ENCODE assay signal across 20 cellular contexts in the genomic region with DNA sequence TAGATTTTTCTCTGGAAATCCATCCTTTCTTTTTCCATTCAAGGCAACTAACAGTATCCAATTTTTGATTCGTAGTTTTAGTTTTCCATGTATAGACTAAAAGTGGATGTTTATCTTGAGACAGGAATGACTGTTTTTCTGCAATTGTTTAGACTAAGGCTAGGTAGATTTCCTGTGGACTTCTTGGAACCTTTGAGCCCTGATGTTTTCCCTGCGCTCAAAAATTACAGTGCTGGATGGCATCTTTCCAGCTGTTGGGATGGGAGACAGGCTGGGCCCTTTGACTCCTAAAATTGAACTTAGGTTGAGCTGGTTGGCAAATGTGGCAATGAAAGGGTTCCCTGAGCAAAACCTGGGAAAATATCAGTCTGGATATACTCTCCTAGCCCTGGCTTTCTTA.
DNase-seq lines count a peak whose midpoint lies in the region; ATAC-seq and TF ChIP-seq lines count a peak whose summit lies in the region.
"Had no signal": no experiment of that assay in that cellular context is flagged by ENCODE, and none has a peak within 500 bp of the region (broad histone marks: within the 10 kb centered on the region; RNA-seq: fewer than 3 reads in every experiment).

No MANE protein-coding gene starts in this region.

- H3K27me3 ChIP-seq in esophagus (ENCODE audit: control insufficient read depth in 1 of 2, insufficient read depth in 2 of 2, low read length in 2 of 2) (no peaks in the 10 kb centered on the region), thoracic aorta (replicated peaks; ENCODE audit: insufficient read depth) (no peaks in the 10 kb centered on the region), right cardiac atrium (ENCODE audit: control insufficient read depth, insufficient read depth) (no peaks in the 10 kb centered on the region)
- H3K27me3 ChIP-seq: heart left ventricle, upper lobe of left lung had no signal

- H3K9me3 ChIP-seq in esophagus (ENCODE audit: control insufficient read depth in 2 of 2, insufficient read depth in 1 of 2, low read depth in 1 of 2, low read length in 1 of 2) (no peaks in the 10 kb centered on the region), thoracic aorta (no peaks in the 10 kb centered on the region), right cardiac atrium (ENCODE audit: control insufficient read depth, low read length) (no peaks in the 10 kb centered on the region)
- H3K9me3 ChIP-seq: Caco-2, heart left ventricle, psoas muscle, upper lobe of left lung had no signal

- whole genome bisulfite sequencing in esophagus, 2 donors: 54 to 67% methylated on average over 2 of the region's 2 CpGs
- 75% methylated on average over 2 of the region's 2 CpGs for WGBS in right cardiac atrium

- POLR2A ChIA-PET in activated CD8-positive, alpha-beta T cell treated with anti-CD3 and anti-CD28 coated beads, Interleukin-2, amount 10 ng/mL, durations not matched to agents 7 days and 5 days (lab: Charles Lee): interaction anchor here (0.6 to 5.3 kb wide), 7 partner anchors 11 to 530 kb away, joined by 3 to 55 read pairs (median 11); partner anchors contain the start of gene DHRS3

- ATAC-seq in activated CD8-positive, alpha-beta T cell treated with anti-CD3 and anti-CD28 coated beads, Interleukin-2, amount 10 ng/mL, durations not matched to agents 7 days and 5 days: no peak
- no peak for ATAC-seq in thoracic aorta (ENCODE audit: insufficient number of reproducible peaks, low FRiP score, low read depth)
- no peak for ATAC-seq in right cardiac atrium
- ATAC-seq: heart left ventricle, psoas muscle had no signal

- peaks cover 13% of the 10 kb centered on the region for H3K9me3 Mint-ChIP-seq in activated naive CD4-positive, alpha-beta T cell treated with anti-CD3 and anti-CD28 coated beads, Interleukin-2, amount 10 ng/mL, durations not matched to agents 7 days and 5 days
- H3K9me3 Mint-ChIP-seq in activated CD8-positive, alpha-beta T cell treated with anti-CD3 and anti-CD28 coated beads, Interleukin-2, amount 10 ng/mL, durations not matched to agents 7 days and 5 days (ENCODE audit: insufficient read depth): no peaks in the 10 kb centered on the region
- H3K9me3 Mint-ChIP-seq: H9 had no signal

- no peak for TF ChIP-seq CTCF in thoracic aorta (IDR thresholded peaks at IDR 0.05)

- peak overlapping the region; percentile 87 for H3K27ac Mint-ChIP-seq in activated naive CD4-positive, alpha-beta T cell treated with anti-CD3 and anti-CD28 coated beads, Interleukin-2, amount 10 ng/mL, durations not matched to agents 7 days and 5 days
- peak overlapping the region; percentile 89 for H3K27ac Mint-ChIP-seq in activated CD8-positive, alpha-beta T cell treated with anti-CD3 and anti-CD28 coated beads, Interleukin-2, amount 10 ng/mL, durations not matched to agents 7 days and 5 days
- H3K27ac Mint-ChIP-seq: H9 had no signal

- H3K27ac ChIP-seq in esophagus (ENCODE audit: low read depth in 2 of 2, low read length in 1 of 2) (peak overlapping the region; percentile 33 to 61), thoracic aorta (peak overlapping the region; percentile 89 to 90), right cardiac atrium (ENCODE audit: low read length) (no peak overlapping the region)
- H3K27ac ChIP-seq: psoas muscle had no signal

- peaks cover 3% of the 10 kb centered on the region for H3K27me3 Mint-ChIP-seq in activated naive CD4-positive, alpha-beta T cell treated with anti-CD3 and anti-CD28 coated beads, Interleukin-2, amount 10 ng/mL, durations not matched to agents 7 days and 5 days
- no peaks in the 10 kb centered on the region for H3K27me3 Mint-ChIP-seq in activated CD8-positive, alpha-beta T cell treated with anti-CD3 and anti-CD28 coated beads, Interleukin-2, amount 10 ng/mL, durations not matched to agents 7 days and 5 days (ENCODE audit: low read depth)
- H3K27me3 Mint-ChIP-seq: naive B cell had no signal

- DNase-seq in activated naive CD4-positive, alpha-beta T cell treated with anti-CD3 and anti-CD28 coated beads, Interleukin-2, amount 10 ng/mL, durations not matched to agents 7 days and 5 days: no peak
- DNase-seq in activated naive CD4-positive, alpha-beta T cell (lab: John Stamatoyannopoulos, UW): no peak
- DNase-seq in activated CD8-positive, alpha-beta T cell treated with anti-CD3 and anti-CD28 coated beads, Interleukin-2, amount 10 ng/mL, durations not matched to agents 7 days and 5 days: no peak
- DNase-seq in thoracic aorta (ENCODE audit: low spot score) (no peak), DMS114 treated with DMSO at 0.1 percent for 48 hours (lab: John Stamatoyannopoulos, UW; ENCODE audit: unreplicated experiment) (no peak), right cardiac atrium (no peak), putamen (ENCODE audit: low spot score) (no peak)
- DNase-seq: activated CD4-positive, alpha-beta T cell treated with anti-CD3 and anti-CD28 coated beads, Interleukin-2, amount 50 U/mL, for 48 hours; Caco-2; H9; heart left ventricle; KBM-7; naive B cell; NCI-H1048; NCI-H2107; NCI-H69; psoas muscle; stimulated activated CD4-positive, alpha-beta T cell treated with anti-CD3 and anti-CD28 coated beads, Interleukin-12 subunit alpha, Interleukin-12 subunit beta, amount 100 ng/mL, for 4 hours; upper lobe of left lung had no signal

- H3K4me3 Mint-ChIP-seq in activated naive CD4-positive, alpha-beta T cell treated with anti-CD3 and anti-CD28 coated beads, Interleukin-2, amount 10 ng/mL, durations not matched to agents 7 days and 5 days: no peak overlapping the region
- H3K4me3 Mint-ChIP-seq in activated CD8-positive, alpha-beta T cell treated with anti-CD3 and anti-CD28 coated beads, Interleukin-2, amount 10 ng/mL, durations not matched to agents 7 days and 5 days: peak overlapping the region; percentile 4
- H3K4me3 Mint-ChIP-seq: H9 had no signal

- H3K36me3 ChIP-seq in esophagus (ENCODE audit: control insufficient read depth in 2 of 2, insufficient read depth in 2 of 2, low read length in 1 of 2) (no peaks in the 10 kb centered on the region), thoracic aorta (no peaks in the 10 kb centered on the region)

- H3K36me3 Mint-ChIP-seq in activated naive CD4-positive, alpha-beta T cell treated with anti-CD3 and anti-CD28 coated beads, Interleukin-2, amount 10 ng/mL, durations not matched to agents 7 days and 5 days: peaks cover 61% of the 10 kb centered on the region
- peaks cover 51% of the 10 kb centered on the region for H3K36me3 Mint-ChIP-seq in activated CD8-positive, alpha-beta T cell treated with anti-CD3 and anti-CD28 coated beads, Interleukin-2, amount 10 ng/mL, durations not matched to agents 7 days and 5 days (ENCODE audit: low read depth)

- H3K4me3 ChIP-seq in esophagus (ENCODE audit: low read depth in 1 of 2, low read length in 2 of 2): no peak overlapping the region
- H3K4me3 ChIP-seq in thoracic aorta: no peak overlapping the region
- no peak overlapping the region for H3K4me3 ChIP-seq in right cardiac atrium (ENCODE audit: low read length)
- H3K4me3 ChIP-seq: heart left ventricle, psoas muscle, upper lobe of left lung had no signal

- H3K4me1 ChIP-seq in esophagus (ENCODE audit: control insufficient read depth in 2 of 2, insufficient read depth in 2 of 2, low read length in 1 of 2) (peaks cover 5 to 22% of the 10 kb centered on the region in 2 donors), thoracic aorta (ENCODE audit: control insufficient read depth in 1 of 2, low read depth in 2 of 2) (peaks cover 40 to 75% of the 10 kb centered on the region in 2 donors), right cardiac atrium (ENCODE audit: control insufficient read depth, insufficient read depth, low read length) (peaks cover 11% of the 10 kb centered on the region)

- intact Hi-C loops in right cardiac atrium (cut with DNase I): no loop called here

- CTCF ChIA-PET in activated naive CD4-positive, alpha-beta T cell treated with anti-CD3 and anti-CD28 coated beads, Interleukin-2, amount 10 ng/mL, durations not matched to agents 7 days and 5 days (lab: Charles Lee): interaction anchor here (1.3 kb wide), 1 partner anchor 35 kb away, joined by 4 read pairs; no protein-coding TSS in a partner anchor
- CTCF ChIA-PET in activated CD8-positive, alpha-beta T cell treated with anti-CD3 and anti-CD28 coated beads, Interleukin-2, amount 10 ng/mL, durations not matched to agents 7 days and 5 days (lab: Charles Lee): interaction anchor here (0.8 to 9.6 kb wide), 7 partner anchors 13 to 182 kb away, joined by 3 to 108 read pairs (median 8); partner anchors contain the start of gene DHRS3

- peaks cover 91% of the 10 kb centered on the region for H3K4me1 Mint-ChIP-seq in activated naive CD4-positive, alpha-beta T cell treated with anti-CD3 and anti-CD28 coated beads, Interleukin-2, amount 10 ng/mL, durations not matched to agents 7 days and 5 days
- H3K4me1 Mint-ChIP-seq in activated CD8-positive, alpha-beta T cell treated with anti-CD3 and anti-CD28 coated beads, Interleukin-2, amount 10 ng/mL, durations not matched to agents 7 days and 5 days (ENCODE audit: low read depth): peaks cover 94% of the 10 kb centered on the region
